ENCODE assay signal across 8 cellular contexts in genomic region chr17:75778066-75778860, GRCh38. TPM values are rescaled to one million over a fixed set of nuclear protein-coding genes. Genes with fewer than 3 reads are reported as not detected.
A peak's percentile ranks its signal among the peaks of the same experiment; 100 is the strongest.
DNase-seq lines count a peak whose midpoint lies in the region; ATAC-seq and TF ChIP-seq lines count a peak whose summit lies in the region.
"Not testable (repeated sequence)": the region's sequence is repeated elsewhere in the genome, so short reads cannot be mapped to it uniquely, and the experiment has no call there.

No MANE protein-coding gene starts in this region.

- not testable (repeated sequence) for TF ChIP-seq CTCF in GM23338 (conservative IDR thresholded peaks at IDR 0.05; ENCODE audit: low read depth in 2 of 2); OCI-LY3 (IDR thresholded peaks at IDR 0.05; ENCODE audit: low read depth, low read length); choroid plexus epithelial cell (conservative IDR thresholded peaks at IDR 0.05; ENCODE audit: low read depth, low read length); left ventricle myocardium inferior (IDR thresholded peaks at IDR 0.05; ENCODE audit: borderline replicate concordance)

- H3K9me2 ChIP-seq in GM23338 (ENCODE audit: insufficient read depth): not testable (repeated sequence)

- peaks cover 37% of the 10 kb centered on the region for H3K4me1 Mint-ChIP-seq in GM23338
- H3K4me1 Mint-ChIP-seq in activated T-cell treated with anti-CD3 and anti-CD28 coated beads, Interleukin-2, amount 50 U/mL, for 72 hours (ENCODE audit: low read depth): peaks cover 56% of the 10 kb centered on the region

- H3K4me3 ChIP-seq in ACC112 (ENCODE audit: low read depth, low read length): peak overlapping the region; percentile 89
- H3K4me3 ChIP-seq in GM23338: peak overlapping the region; percentile 80
- H3K4me3 ChIP-seq in OCI-LY3 (ENCODE audit: low read length): peak overlapping the region; percentile 92
- peak overlapping the region; percentile 85 for H3K4me3 ChIP-seq in choroid plexus epithelial cell (ENCODE audit: low read depth, low read length)
- peak overlapping the region; percentile 97 for H3K4me3 ChIP-seq in left ventricle myocardium inferior
- peak overlapping the region; percentile 75 for H3K4me3 ChIP-seq in mucosa of stomach (ENCODE audit: low read length)
- peak overlapping the region; percentile 76 to 98 (median 94) for H3K4me3 ChIP-seq in skin epidermis

- not testable (repeated sequence) for ATAC-seq in GM23338; activated T-cell treated with anti-CD3 and anti-CD28 coated beads, Interleukin-2, amount 50 U/mL, for 72 hours (replicated peaks in 1 of 2)

- H3F3A ChIP-seq in GM23338 (replicated peaks; ENCODE audit: low read depth): peaks cover 31% of the 10 kb centered on the region

- H3K36me3 ChIP-seq in ACC112 (ENCODE audit: insufficient read depth, low read length) (peaks cover 28% of the 10 kb centered on the region), GM23338 (ENCODE audit: insufficient read depth) (peaks cover 17% of the 10 kb centered on the region; the same call in 1 of the 2 replicates), OCI-LY3 (replicated peaks; ENCODE audit: low read depth, low read length) (peaks cover 38% of the 10 kb centered on the region), left ventricle myocardium inferior (peaks cover 51% of the 10 kb centered on the region)
- not testable (repeated sequence) for H3K36me3 ChIP-seq in mucosa of stomach (ENCODE audit: control insufficient read depth, insufficient read depth, low read length)

- H2AFZ ChIP-seq in ACC112 (ENCODE audit: low read length, unreplicated experiment); GM23338; OCI-LY3 (ENCODE audit: low read depth, low read length): not testable (repeated sequence)

- H3K4me2 ChIP-seq in GM23338 (peak overlapping the region; percentile 91), OCI-LY3 (ENCODE audit: low read length) (peak overlapping the region; percentile 83)

- not testable (repeated sequence) for H3K9me3 ChIP-seq in OCI-LY3 (ENCODE audit: insufficient read depth, low read length); left ventricle myocardium inferior (replicated peaks); mucosa of stomach (ENCODE audit: control insufficient read depth, low read length)

- peaks cover 28% of the 10 kb centered on the region for H3K79me2 ChIP-seq in ACC112 (ENCODE audit: control insufficient read depth, insufficient read depth, low read length, unreplicated experiment)
- H3K79me2 ChIP-seq in GM23338 (replicated peaks; ENCODE audit: insufficient read depth): peaks cover 22% of the 10 kb centered on the region
- peaks cover 21% of the 10 kb centered on the region for H3K79me2 ChIP-seq in OCI-LY3 (ENCODE audit: low read length)

- H3K27ac ChIP-seq in ACC112 (ENCODE audit: low read depth, low read length) (peak overlapping the region; percentile 99), GM23338 (ENCODE audit: low read depth) (peak overlapping the region; percentile 23), OCI-LY3 (ENCODE audit: low read length) (peak overlapping the region; percentile 81), left ventricle myocardium inferior (replicated peaks) (peak overlapping the region; percentile 97), skin epidermis (peak overlapping the region; percentile 73 to 100 (median 99))

- H3K4me1 ChIP-seq in ACC112 (ENCODE audit: control insufficient read depth, insufficient read depth, low read length, unreplicated experiment) (peaks cover 18% of the 10 kb centered on the region), OCI-LY3 (ENCODE audit: low read length) (peaks cover 29% of the 10 kb centered on the region), left ventricle myocardium inferior (peaks cover 59% of the 10 kb centered on the region)
- H3K4me1 ChIP-seq in GM23338 (ENCODE audit: insufficient read depth); mucosa of stomach (ENCODE audit: control insufficient read depth, insufficient read depth, low read length): not testable (repeated sequence)

- peaks cover 43% of the 10 kb centered on the region for H3K27me3 Mint-ChIP-seq in GM23338 (ENCODE audit: insufficient read depth, low read depth, poor library complexity)
- H3K27me3 Mint-ChIP-seq in activated T-cell treated with anti-CD3 and anti-CD28 coated beads, Interleukin-2, amount 50 U/mL, for 72 hours (ENCODE audit: low read depth): not testable (repeated sequence)

- H3K9ac ChIP-seq in OCI-LY3 (ENCODE audit: low read length): peak overlapping the region; percentile 97
- peak overlapping the region; percentile 92 for H3K9ac ChIP-seq in mucosa of stomach (ENCODE audit: low read length)

- intact Hi-C loops in left ventricle myocardium inferior (cut with micrococcal nuclease): not testable (repeated sequence)

- H3K4me3 Mint-ChIP-seq in GM23338: peak overlapping the region; percentile 92
- H3K4me3 Mint-ChIP-seq in activated T-cell treated with anti-CD3 and anti-CD28 coated beads, Interleukin-2, amount 50 U/mL, for 72 hours: peak overlapping the region; percentile 90 to 96

- H3K36me3 Mint-ChIP-seq in GM23338 (ENCODE audit: low read depth): peaks cover 46% of the 10 kb centered on the region
- peaks cover 21 to 28% of the 10 kb centered on the region in 2 donors for H3K36me3 Mint-ChIP-seq in activated T-cell treated with anti-CD3 and anti-CD28 coated beads, Interleukin-2, amount 50 U/mL, for 72 hours (ENCODE audit: insufficient read depth in 2 of 2)

- H3K9me3 Mint-ChIP-seq in GM23338; activated T-cell treated with anti-CD3 and anti-CD28 coated beads, Interleukin-2, amount 50 U/mL, for 72 hours: not testable (repeated sequence)

- not testable (repeated sequence) for H3K27me3 ChIP-seq in ACC112 (ENCODE audit: insufficient read depth, low read length); GM23338 (ENCODE audit: insufficient read depth); OCI-LY3 (ENCODE audit: low read depth, low read length); left ventricle myocardium inferior (ENCODE audit: low read depth); mucosa of stomach (ENCODE audit: control insufficient read depth, insufficient read depth, low read length)

- DNase-seq in GM23338 (ENCODE audit: low spot score); activated T-cell treated with anti-CD3 and anti-CD28 coated beads, Interleukin-2, amount 50 U/mL, for 72 hours; choroid plexus epithelial cell (ENCODE audit: low read depth); left ventricle myocardium inferior: not testable (repeated sequence)

- peaks cover 18% of the 10 kb centered on the region for H4K20me1 ChIP-seq in GM23338 (replicated peaks; ENCODE audit: insufficient read depth)
- H4K20me1 ChIP-seq in OCI-LY3 (ENCODE audit: insufficient read depth, low read length): peaks cover 34% of the 10 kb centered on the region

- peak overlapping the region; percentile 97 for H3K27ac Mint-ChIP-seq in GM23338
- peak overlapping the region; percentile 99 for H3K27ac Mint-ChIP-seq in activated T-cell treated with anti-CD3 and anti-CD28 coated beads, Interleukin-2, amount 50 U/mL, for 72 hours

RNA-seq across cellular contexts. Expression of gene UNK, which starts 6.3 kb away (rescaled TPM):
- total RNA-seq in GM23338 (2014; rRNA removed; shearing (Covaris generic)): 65.2 and 67.0 TPM in 2 replicates
- polyA plus RNA-seq in GM23338 (2016; fragmentation: Nextera tagmentation; extraction: Ambion mirVana): 16.6 and 21.8 TPM in 2 replicates
- 10 to 100 TPM; 20.7 to 22.6 TPM for total RNA-seq in activated T-cell treated with anti-CD3 and anti-CD28 coated beads, Interleukin-2, amount 50 U/mL, for 72 hours
- 14.7 TPM for total RNA-seq in left ventricle myocardium inferior

RNA-seq across cellular contexts. Expression of gene GALK1, which starts 13.3 kb away (rescaled TPM):
- total RNA-seq in GM23338 (2014; rRNA removed; shearing (Covaris generic)): 30.5 TPM in 2 replicates
- polyA plus RNA-seq in GM23338 (2016; fragmentation: Nextera tagmentation; extraction: Ambion mirVana): 31.7 and 34.7 TPM in 2 replicates
- 10 to 100 TPM; 41.9 to 51.2 TPM for total RNA-seq in activated T-cell treated with anti-CD3 and anti-CD28 coated beads, Interleukin-2, amount 50 U/mL, for 72 hours
- 19.1 TPM for total RNA-seq in left ventricle myocardium inferior

RNA-seq across cellular contexts. Expression of gene ITGB4, which starts 57.0 kb away (rescaled TPM):
- 9.7 and 10.3 TPM in 2 replicates for total RNA-seq in GM23338 (2014; rRNA removed; shearing (Covaris generic))
- 4.2 and 6.1 TPM in 2 replicates for polyA plus RNA-seq in GM23338 (2016; fragmentation: Nextera tagmentation; extraction: Ambion mirVana)
- total RNA-seq in activated T-cell treated with anti-CD3 and anti-CD28 coated beads, Interleukin-2, amount 50 U/mL, for 72 hours: 1 to 10 TPM; 2.7 to 3.5 TPM
- total RNA-seq in left ventricle myocardium inferior: 10.6 TPM

Comparison
In these comparisons a context has a peak if more than half of its experiments do, and no peak if none do; other contexts are left out.
1. H3K27ac ChIP-seq: peak in every context shown above with its lines; median percentile 99 in ACC112; 99 in skin epidermis; 97 in left ventricle myocardium inferior; 81 in OCI-LY3; 23 in GM23338.